35 cellular contexts compared by ENCODE assay signal in genomic region chr5:5405441-5405840, GRCh38.
"Had no signal": no experiment of that assay in that cellular context is flagged by ENCODE, and none has a peak within 500 bp of the region (broad histone marks: within the 10 kb centered on the region; RNA-seq: fewer than 3 reads in every experiment).

No MANE protein-coding gene starts in this region.

- H3K27me3 ChIP-seq: MG63 had no signal

- DNase-seq: Karpas-422, Kasumi-1, MG63, MM.1S, MV-4-11, NCI-H1048, NCI-H1092, NCI-H1092 treated with DMSO at 0.1 percent for 48 hours, NCI-H1105, NCI-H1105 treated with DMSO at 0.1 percent for 48 hours, NCI-H1417, NCI-H1417 treated with DMSO at 0.1 percent for 48 hours, NCI-H1436, NCI-H1436 treated with DMSO at 0.1 percent for 48 hours, NCI-H146, NCI-H1694, NCI-H1694 treated with DMSO at 0.1 percent for 48 hours, NCI-H187 treated with DMSO at 0.1 percent for 48 hours, NCI-H1930, NCI-H2029, NCI-H2029 treated with DMSO at 0.1 percent for 48 hours, NCI-H2081, NCI-H2081 treated with DMSO at 0.1 percent for 48 hours, NCI-H2107, NCI-H2171, NCI-H2171 treated with DMSO at 0.1 percent for 48 hours, NCI-H2227 treated with DMSO at 0.1 percent for 48 hours, NCI-H226, NCI-H345, NCI-H446, NCI-H446 treated with DMSO at 0.1 percent for 48 hours, NCI-H510A, NCI-H510A treated with DMSO at 0.1 percent for 48 hours, NCI-H524, NCI-H524 treated with DMSO at 0.1 percent for 48 hours had no signal

- H3K36me3 ChIP-seq: MG63 had no signal

- H3K4me3 ChIP-seq: MG63 had no signal
